Comparison of ENCODE assay signal across 22 cellular contexts in genomic region chr5:2709996-2710689, GRCh38. TPM values are rescaled to one million over a fixed set of nuclear protein-coding genes. Genes with fewer than 3 reads are reported as not detected.
"Had no signal": no experiment of that assay in that cellular context is flagged by ENCODE, and none has a peak within 500 bp of the region (broad histone marks: within the 10 kb centered on the region; RNA-seq: fewer than 3 reads in every experiment).

No MANE protein-coding gene starts in this region.

- H3K4me1 Mint-ChIP-seq: activated naive CD4-positive, alpha-beta T cell treated with anti-CD3 and anti-CD28 coated beads, Interleukin-2, amount 50 U/mL, for 24 hours had no signal

- H3K4me1 ChIP-seq: breast epithelium had no signal

- H3K4me3 Mint-ChIP-seq: activated CD8-positive, alpha-beta T cell treated with anti-CD3 and anti-CD28 coated beads, Interleukin-2, amount 10 ng/mL, durations not matched to agents 7 days and 5 days; activated naive CD4-positive, alpha-beta T cell treated with anti-CD3 and anti-CD28 coated beads, Interleukin-2, amount 50 U/mL, for 24 hours; activated T-cell treated with anti-CD3 and anti-CD28 coated beads, Interleukin-2, amount 50 U/mL, for 24 hours; activated T-helper 1 cell treated with anti-CD3 and anti-CD28 coated beads, Interleukin-12 subunit alpha, Interleukin-12 subunit beta, Interleukin-2, Interleukin-4 antibody, amounts not matched to agents 30 ng/mL and 10 ng/mL and 1 ng/mL, durations not matched to agents 14 hours and 24 hours and 36 hours; T-helper 1 cell treated with Interleukin-12 subunit alpha and Interleukin-12 subunit beta and Interleukin-4 antibody, amounts not matched to agents 30 μg/mL and 1 μg/mL, for 36 hours had no signal

- H3K27ac ChIP-seq: breast epithelium had no signal

- H3K9me3 ChIP-seq: breast epithelium had no signal

- DNase-seq: activated CD4-positive, alpha-beta T cell treated with anti-CD3 and anti-CD28 coated beads for 48 hours; activated CD4-positive, alpha-beta T cell treated with anti-CD3 and anti-CD28 coated beads, Interleukin-2, amount 50 U/mL, for 4 hours; activated CD4-positive, CD25-positive, alpha-beta regulatory T cell treated with anti-CD3 and anti-CD28 coated beads, Interleukin-2, amount 50 U/mL, for 72 hours; activated CD8-positive, alpha-beta memory T cell treated with anti-CD3 and anti-CD28 coated beads, Interleukin-2, amount 50 U/mL, for 48 hours; activated CD8-positive, alpha-beta T cell treated with anti-CD3 and anti-CD28 coated beads, Interleukin-2, amount 10 ng/mL, durations not matched to agents 7 days and 5 days; activated effector memory CD4-positive, alpha-beta T cell treated with Interleukin-2 at 50 U/mL for 16 hours; activated naive CD4-positive, alpha-beta T cell; activated T-cell treated with anti-CD3 and anti-CD28 coated beads, Interleukin-2, amount 50 U/mL, for 24 hours; aorta; caudate nucleus; Kasumi-1; KBM-7; NCI-H1105 treated with DMSO at 0.1 percent for 48 hours; NCI-H1436 treated with DMSO at 0.1 percent for 48 hours; NCI-H187; NCI-H2081; NCI-H226; SHP77 treated with DMSO at 0.1 percent for 48 hours had no signal

- H3K4me3 ChIP-seq: breast epithelium had no signal

- H3K27me3 ChIP-seq: breast epithelium had no signal

- H3K27me3 Mint-ChIP-seq: activated naive CD4-positive, alpha-beta T cell treated with anti-CD3 and anti-CD28 coated beads, Interleukin-2, amount 50 U/mL, for 24 hours had no signal

- H3K27ac Mint-ChIP-seq: activated CD8-positive, alpha-beta T cell treated with anti-CD3 and anti-CD28 coated beads, Interleukin-2, amount 10 ng/mL, durations not matched to agents 7 days and 5 days; activated naive CD4-positive, alpha-beta T cell treated with anti-CD3 and anti-CD28 coated beads, Interleukin-2, amount 50 U/mL, for 24 hours; activated T-cell treated with anti-CD3 and anti-CD28 coated beads, Interleukin-2, amount 50 U/mL, for 24 hours; activated T-helper 1 cell treated with anti-CD3 and anti-CD28 coated beads, Interleukin-12 subunit alpha, Interleukin-12 subunit beta, Interleukin-2, Interleukin-4 antibody, amounts not matched to agents 30 ng/mL and 10 ng/mL and 1 ng/mL, durations not matched to agents 14 hours and 24 hours and 36 hours; T-helper 1 cell treated with Interleukin-12 subunit alpha and Interleukin-12 subunit beta and Interleukin-4 antibody, amounts not matched to agents 30 μg/mL and 1 μg/mL, for 36 hours had no signal

- H3K36me3 ChIP-seq: breast epithelium had no signal

- ATAC-seq: activated CD8-positive, alpha-beta T cell treated with anti-CD3 and anti-CD28 coated beads, Interleukin-2, amount 10 ng/mL, durations not matched to agents 7 days and 5 days had no signal

- H3K36me3 Mint-ChIP-seq: activated naive CD4-positive, alpha-beta T cell treated with anti-CD3 and anti-CD28 coated beads, Interleukin-2, amount 50 U/mL, for 24 hours had no signal

- H3K9me3 Mint-ChIP-seq: activated naive CD4-positive, alpha-beta T cell treated with anti-CD3 and anti-CD28 coated beads, Interleukin-2, amount 50 U/mL, for 24 hours; activated T-cell treated with anti-CD3 and anti-CD28 coated beads, Interleukin-2, amount 50 U/mL, for 24 hours; activated T-helper 1 cell treated with anti-CD3 and anti-CD28 coated beads, Interleukin-12 subunit alpha, Interleukin-12 subunit beta, Interleukin-2, Interleukin-4 antibody, amounts not matched to agents 30 ng/mL and 10 ng/mL and 1 ng/mL, durations not matched to agents 14 hours and 24 hours and 36 hours; T-helper 1 cell treated with Interleukin-12 subunit alpha and Interleukin-12 subunit beta and Interleukin-4 antibody, amounts not matched to agents 30 μg/mL and 1 μg/mL, for 36 hours had no signal

RNA-seq across cellular contexts. Expression of gene IRX2, which starts 41.3 kb away (rescaled TPM):
- total RNA-seq: activated CD8-positive, alpha-beta T cell treated with anti-CD3 and anti-CD28 coated beads, Interleukin-2, amount 10 ng/mL, durations not matched to agents 7 days and 5 days; activated T-helper 1 cell treated with anti-CD3 and anti-CD28 coated beads, Interleukin-12 subunit alpha, Interleukin-12 subunit beta, Interleukin-2, Interleukin-4 antibody, amounts not matched to agents 30 ng/mL and 10 ng/mL and 1 ng/mL, durations not matched to agents 14 hours and 24 hours and 36 hours had no signal
